16 cellular contexts compared by ENCODE assay signal in the genomic region with DNA sequence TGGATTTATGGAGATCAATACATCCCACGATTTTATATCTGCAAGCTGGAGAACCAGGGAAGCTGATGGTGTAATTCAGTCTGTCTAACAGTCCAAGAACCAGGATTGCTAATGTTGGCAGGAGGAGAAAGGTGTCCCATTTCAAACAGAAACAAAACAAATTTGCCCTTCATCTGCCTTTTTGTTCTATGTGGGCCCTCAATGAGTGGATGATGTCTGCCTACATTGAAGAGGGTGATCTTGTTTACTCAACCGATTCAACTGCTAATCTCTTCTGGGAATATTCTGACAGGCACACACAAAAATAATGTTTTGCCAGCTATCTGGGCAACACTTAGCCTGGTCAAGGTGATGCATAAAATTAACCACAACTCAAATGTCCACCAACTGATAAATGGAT.
DNase-seq lines count a peak whose midpoint lies in the region.
"Had no signal": no experiment of that assay in that cellular context is flagged by ENCODE, and none has a peak within 500 bp of the region (broad histone marks: within the 10 kb centered on the region; RNA-seq: fewer than 3 reads in every experiment).

No MANE protein-coding gene starts in this region.

- DNase-seq in DMS153 (lab: John Stamatoyannopoulos, UW) (peak; percentile 16), DMS153 treated with DMSO at 0.1 percent for 48 hours (lab: John Stamatoyannopoulos, UW; ENCODE audit: unreplicated experiment) (no peak), DMS53 treated with DMSO at 0.1 percent for 48 hours (lab: John Stamatoyannopoulos, UW; ENCODE audit: unreplicated experiment) (peak; percentile 49), NCI-H345 (lab: John Stamatoyannopoulos, UW) (peak; percentile 7), SHP77 treated with DMSO at 0.1 percent for 48 hours (lab: John Stamatoyannopoulos, UW) (peak; percentile 4), GM03348 (ENCODE audit: low spot score) (no peak), NK-92 (lab: John Stamatoyannopoulos, UW; ENCODE audit: unreplicated experiment) (no peak)
- no peak for DNase-seq in stimulated activated CD4-positive, alpha-beta T cell treated with anti-CD3 and anti-CD28 coated beads, Interleukin-1b, Interleukin-23, amount 100 ng/mL, for 48 hours
- DNase-seq: COR-L47; GOT3; KBM-7; NCI-H146; NCI-H2081 treated with DMSO at 0.1 percent for 48 hours; NCI-H524; NK-92 treated with Interleukin-12 subunit alpha and Interleukin-12 subunit beta, amount 100 ng/mL, for 24 hours; Peyer's patch had no signal

Comparison
In these comparisons a context has a peak if more than half of its experiments do, and no peak if none do; other contexts are left out.
1. DNase-seq: peak in DMS153 (single experiment), DMS53 treated with DMSO at 0.1 percent for 48 hours (single experiment), NCI-H345 (single experiment) and SHP77 treated with DMSO at 0.1 percent for 48 hours (single experiment); none in DMS153 treated with DMSO at 0.1 percent for 48 hours (single experiment), GM03348 (single experiment), NK-92 (single experiment) and stimulated activated CD4-positive, alpha-beta T cell treated with anti-CD3 and anti-CD28 coated beads, Interleukin-1b, Interleukin-23, amount 100 ng/mL, for 48 hours (single experiment).